Comparison of ENCODE assay signal across 18 cellular contexts in genomic region chr2:161232571-161232970, GRCh38.
DNase-seq lines count a peak whose midpoint lies in the region; ATAC-seq, FAIRE-seq and TF ChIP-seq lines count a peak whose summit lies in the region.
"Had no signal": no experiment of that assay in that cellular context is flagged by ENCODE, and none has a peak within 500 bp of the region (broad histone marks: within the 10 kb centered on the region; RNA-seq: fewer than 3 reads in every experiment).

No MANE protein-coding gene starts in this region.

- peaks cover 7% of the 10 kb centered on the region; the same call in 1 of the 2 replicates for H3K36me3 ChIP-seq in PC-3 (ENCODE audit: low read depth, low read length)
- H3K36me3 ChIP-seq in neutrophil = peaks cover 89% of the 10 kb centered on the region

- no peaks in the 10 kb centered on the region for H4K20me1 ChIP-seq in PC-3 (ENCODE audit: low read length)

- H3K4me1 ChIP-seq in PC-3 (ENCODE audit: insufficient read depth, low read length) (peaks cover 48% of the 10 kb centered on the region), neutrophil (ENCODE audit: control insufficient read depth in 1 of 2, insufficient read depth in 1 of 2, low read depth in 1 of 2, low read length in 1 of 2) (peaks cover 15 to 19% of the 10 kb centered on the region in 2 experiments)
- H3K4me1 ChIP-seq: Caco-2 had no signal

- BruUV-seq in PC-3 (replicated peaks; lab: Mats Ljungman, UMichigan) = no TSS peak

- H2AFZ ChIP-seq in PC-3 (ENCODE audit: low read length) = no peak overlapping the region

- no peak overlapping the region for H3K4me2 ChIP-seq in PC-3 (ENCODE audit: low read length)

- POLR2A ChIA-PET in PC-3 (lab: Charles Lee; ENCODE audit: unreplicated experiment) = no interaction called here

- H3K4me3 ChIP-seq in PC-3 (ENCODE audit: low read length) = no peak overlapping the region
- no peak overlapping the region for H3K4me3 ChIP-seq in neutrophil (ENCODE audit: low read depth in 1 of 2, low read length in 1 of 2)

- intact Hi-C loops in PC-3 (cut with micrococcal nuclease) = no loop called here

- FAIRE-seq in GM19239 (lab: Jason Lieb, UNC) = peak; percentile 31

- H3K27ac ChIP-seq in PC-3 (ENCODE audit: low read length) = no peak overlapping the region
- H3K27ac ChIP-seq in neutrophil = peak overlapping the region; percentile 10
- H3K27ac ChIP-seq: 22Rv1 had no signal

- DNase-seq in DMS 273 (lab: John Stamatoyannopoulos, UW; ENCODE audit: unreplicated experiment) = peak; percentile 38
- no peak for DNase-seq in DMS 273 treated with DMSO at 0.1 percent for 48 hours (lab: John Stamatoyannopoulos, UW)
- no peak for DNase-seq in GM19239 (ENCODE audit: insufficient read length, low spot score)
- no peak for DNase-seq in PC-3
- no peak for DNase-seq in ureter (ENCODE audit: low spot score)
- no peak for DNase-seq in activated CD8-positive, alpha-beta memory T cell treated with anti-CD3 and anti-CD28 coated beads, Interleukin-2, amount 50 U/mL, for 48 hours
- no peak for DNase-seq in cerebellum (ENCODE audit: low spot score)
- DNase-seq: Caco-2; CD4-positive, CD25-positive, alpha-beta regulatory T cell; H9; MM.1S; NCI-H1092; NCI-H1436 treated with DMSO at 0.1 percent for 48 hours; NCI-H2081; NCI-H774; Right ventricle myocardium superior had no signal

- TF ChIP-seq CTCF in PC-3 (conservative IDR thresholded peaks at IDR 0.05; ENCODE audit: low read depth, low read length) (0 out of 2 replicates have a peak, but pooled peaks have one; percentile 11), neutrophil (IDR thresholded peaks at IDR 0.05) (no peak)

- CTCF ChIA-PET in PC-3 (lab: Charles Lee) = interaction anchor here (0.6 to 1.2 kb wide), 2 partner anchors 9 to 13 kb away, joined by 5 to 9 read pairs; no protein-coding TSS in a partner anchor

- peaks cover 9% of the 10 kb centered on the region for H3F3A ChIP-seq in PC-3 (ENCODE audit: low read length, unreplicated experiment)

- no peaks in the 10 kb centered on the region for H3K79me2 ChIP-seq in PC-3 (ENCODE audit: low read length)

- H3K27me3 ChIP-seq in PC-3 (ENCODE audit: low read length) (no peaks in the 10 kb centered on the region), neutrophil (peaks cover 7% of the 10 kb centered on the region)

- no peak for ATAC-seq in PC-3

- H3K9me3 ChIP-seq in PC-3 (ENCODE audit: low read length) (no peaks in the 10 kb centered on the region), neutrophil (no peaks in the 10 kb centered on the region)
- H3K9me3 ChIP-seq: Caco-2 had no signal

- no peak overlapping the region for H3K9ac ChIP-seq in PC-3 (ENCODE audit: low read length)

- H3K9me2 ChIP-seq in PC-3 (replicated peaks; ENCODE audit: low read length) = no peaks in the 10 kb centered on the region
